Comparison of ENCODE assay signal across 8 cellular contexts in genomic region chr10:5434017-5434753, GRCh38. TPM values are rescaled to one million over a fixed set of nuclear protein-coding genes. Genes with fewer than 3 reads are reported as not detected.
DNase-seq lines count a peak whose midpoint lies in the region; ATAC-seq, FAIRE-seq and TF ChIP-seq lines count a peak whose summit lies in the region.

No MANE protein-coding gene starts in this region.

- DNase-seq in A549 (ENCODE audit: low read depth in 1 of 2, low spot score in 1 of 2) (peak; percentile 40 to 73), GF-D8 (lab: John Stamatoyannopoulos, UW) (peak; percentile 13), HK-2 (ENCODE audit: unreplicated experiment) (peak; percentile 5), SK-MEL-5 (ENCODE audit: low read depth, low spot score) (peak; percentile 64), esophagus muscularis mucosa (ENCODE audit: extremely low spot score) (no peak), neural crest cell (ENCODE audit: low read depth, low spot score) (no peak), GM20000 (ENCODE audit: low spot score) (no peak)

- no peaks in the 10 kb centered on the region for H3K27me3 ChIP-seq in esophagus muscularis mucosa

- H3K4me3 ChIP-seq in A549 = no peak overlapping the region
- no peak overlapping the region for H3K4me3 ChIP-seq in esophagus muscularis mucosa

- no peak overlapping the region for H3K27ac Mint-ChIP-seq in neural crest cell (ENCODE audit: unreplicated experiment)

- peaks cover 5% of the 10 kb centered on the region for H3K9me3 Mint-ChIP-seq in neural crest cell

- H3K9me3 ChIP-seq in A549 (peaks cover 5% of the 10 kb centered on the region; the same call in 2 of the 3 replicates), esophagus muscularis mucosa (no peaks in the 10 kb centered on the region)

- TF ChIP-seq RAD21 in A549 (conservative IDR thresholded peaks at IDR 0.05 in 1 of 2, IDR thresholded peaks at IDR 0.05 in 1 of 2) = peak; percentile 88 to 93

- POLR2A ChIA-PET in A549 (lab: Yijun Ruan, JAX) = no interaction called here

- H3K27me3 Mint-ChIP-seq in neural crest cell (ENCODE audit: low read depth) = no peaks in the 10 kb centered on the region

- in situ Hi-C loops in SK-MEL-5 (cut with HindIII; ENCODE audit: low pct_unique_long_range_greater_than_20kb, low sequenced_read_pairs) = no loop called here

- intact Hi-C loops in esophagus muscularis mucosa (cut with DNase I) = no loop called here

- TF ChIP-seq POLR2A in A549 (IDR thresholded peaks at IDR 0.05; ENCODE audit: low read length) (no peak), esophagus muscularis mucosa (IDR thresholded peaks at IDR 0.05; ENCODE audit: low read depth) (no peak)

- TF ChIP-seq EP300 in A549 (IDR thresholded peaks at IDR 0.05) = no peak
- TF ChIP-seq EP300 in esophagus muscularis mucosa (IDR thresholded peaks at IDR 0.05) = no peak

- peak; percentile 92 for FAIRE-seq in A549 (lab: Jason Lieb, UNC)

- H3K4me2 ChIP-seq in A549 = peak overlapping the region; percentile 60

- H3K36me3 ChIP-seq in esophagus muscularis mucosa = peaks cover 0 to 4% (median 0%) of the 10 kb centered on the region in 4 donors

- H3K4me3 Mint-ChIP-seq in neural crest cell = no peak overlapping the region

- ATAC-seq in A549 = peak; percentile 94
- ATAC-seq in HG03442 (IDR thresholded peaks at IDR 0.05; ENCODE audit: unreplicated experiment) = no peak

- H3K36me3 Mint-ChIP-seq in neural crest cell (ENCODE audit: low read depth) = peaks cover 17% of the 10 kb centered on the region

- CTCF ChIA-PET in A549 (lab: Yijun Ruan, JAX) = interaction anchor here (0.6 to 4.5 kb wide), 38 partner anchors 9 to 653 kb away, joined by 3 to 67 read pairs (median 4); no protein-coding TSS in a partner anchor

- peaks cover 14% of the 10 kb centered on the region for H3K4me1 Mint-ChIP-seq in neural crest cell

- WGBS in A549 (ENCODE audit: missing lambda C conversion rate) = 3% methylated on average over 3 of the region's 3 CpGs
- 63% methylated on average over 3 of the region's 3 CpGs for WGBS in esophagus muscularis mucosa

- H3K4me1 ChIP-seq in A549 = peaks cover 26% of the 10 kb centered on the region
- peaks cover 0 to 17% (median 8%) of the 10 kb centered on the region in 4 donors for H3K4me1 ChIP-seq in esophagus muscularis mucosa

- TF ChIP-seq CTCF in A549 (IDR thresholded peaks at IDR 0.05) (peak; percentile 96), esophagus muscularis mucosa (IDR thresholded peaks at IDR 0.05) (peak; percentile 55 to 69 (median 60)), neural crest cell (conservative IDR thresholded peaks at IDR 0.05) (peak; percentile 79), GM20000 (IDR thresholded peaks at IDR 0.05; ENCODE audit: extremely low read depth, missing control alignments) (no peak)

- H3K27ac ChIP-seq in A549 (peak overlapping the region; percentile 75 to 78), esophagus muscularis mucosa (replicated peaks in 1 of 4) (peak overlapping the region; percentile 11 to 55 (median 28))

TF ChIP-seq in A549, 52 proteins besides CTCF, POLR2A, EP300 and RAD21:
- TF ChIP-seq MAX (IDR thresholded peaks at IDR 0.05) (no peak), KDM5A (IDR thresholded peaks at IDR 0.05) (no peak), TP53 (CRISPR knock-in tag; IDR thresholded peaks at IDR 0.05) (no peak), BCL3 (IDR thresholded peaks at IDR 0.05) (no peak), SMC3 (IDR thresholded peaks at IDR 0.05) (peak; percentile 92), CHD4 (IDR thresholded peaks at IDR 0.05; ENCODE audit: borderline replicate concordance) (no peak), ELK1 (IDR thresholded peaks at IDR 0.05; ENCODE audit: low read depth, low read length) (no peak)

RNA-seq across cellular contexts. Expression of gene NET1, which starts 21.8 kb away (rescaled TPM):
- polyA plus RNA-seq in A549 (2011; rRNA removed) (132 and 144 TPM in 2 replicates), A549 (2017; fragmentation: RNase III; extraction: RNeasy Plus Mini Kit Qiagen cat#74134 plus additional on column Dnase treatment) (36.3 to 43.4 TPM (median 42.9 TPM) in 3 replicates)
- 36.8 and 40.4 TPM in 2 replicates for polyA plus RNA-seq in A549 (2012; cell fraction: cytosol; rRNA removed)
- polyA plus RNA-seq in A549 (2012; cell fraction: nucleus; rRNA removed) = 17.0 and 17.3 TPM in 2 replicates
- polyA minus RNA-seq in A549 (2011; rRNA and poly(A)+ RNA removed) = 149 and 173 TPM in 2 replicates
- total RNA-seq in SK-MEL-5 (2014; rRNA removed; shearing (Covaris generic)) = 12.9 and 13.4 TPM in 2 replicates
- 13.0 and 17.8 TPM in 2 replicates for polyA plus RNA-seq in SK-MEL-5 (2015; cell fraction: cytosol; rRNA removed)
- polyA plus RNA-seq in SK-MEL-5 (2015; cell fraction: nucleus; rRNA removed) = 13.2 and 14.6 TPM in 2 replicates
- total RNA-seq in esophagus muscularis mucosa (100 to 1,000 TPM; 272 to 430 (median 363) TPM), neural crest cell (70.2 and 74.2 TPM in 2 replicates)

RNA-seq across cellular contexts. Expression of gene TUBAL3, which starts 29.6 kb away (rescaled TPM):
- 1.4 and 2.1 TPM in 2 replicates for polyA plus RNA-seq in A549 (2011; rRNA removed)
- polyA plus RNA-seq in A549 (2012; cell fraction: cytosol; rRNA removed) = 0.69 TPM in 2 replicates
- 0.55 and 0.61 TPM in 2 replicates for polyA plus RNA-seq in A549 (2012; cell fraction: nucleus; rRNA removed)
- 0.34 to 0.37 TPM (median 0.36 TPM) in 3 replicates for polyA plus RNA-seq in A549 (2017; fragmentation: RNase III; extraction: RNeasy Plus Mini Kit Qiagen cat#74134 plus additional on column Dnase treatment)
- 1.4 and 1.8 TPM in 2 replicates for polyA minus RNA-seq in A549 (2011; rRNA and poly(A)+ RNA removed)
- total RNA-seq in SK-MEL-5 (2014; rRNA removed; shearing (Covaris generic)) = 0.08 TPM in 1 of 2 replicates, not detected in the other
- polyA plus RNA-seq in SK-MEL-5 (2015; cell fraction: cytosol; rRNA removed) = not detected in 2 replicates
- polyA plus RNA-seq in SK-MEL-5 (2015; cell fraction: nucleus; rRNA removed) = not detected in 2 replicates
- total RNA-seq in esophagus muscularis mucosa = under 1 TPM in 3 of 4 donors, not detected in 1; 0.34 to 0.66 (median 0.52) TPM
- not detected in 2 replicates for total RNA-seq in neural crest cell

Comparison
In these comparisons a context has a peak if more than half of its experiments do, and no peak if none do; other contexts are left out.
1. DNase-seq: peak in A549 (2 of 2), GF-D8 (single experiment), HK-2 (single experiment) and SK-MEL-5 (single experiment); none in esophagus muscularis mucosa (single experiment), neural crest cell (single experiment) and GM20000 (single experiment).